ENCODE assay signal across 9 cellular contexts in genomic region chr13:33262069-33262487, GRCh38. TPM values are rescaled to one million over a fixed set of nuclear protein-coding genes. Genes with fewer than 3 reads are reported as not detected.
DNase-seq lines count a peak whose midpoint lies in the region; ATAC-seq and FAIRE-seq lines count a peak whose summit lies in the region.
"Had no signal": no experiment of that assay in that cellular context is flagged by ENCODE, and none has a peak within 500 bp of the region (broad histone marks: within the 10 kb centered on the region; RNA-seq: fewer than 3 reads in every experiment).

No MANE protein-coding gene starts in this region.

- H3K4me1 ChIP-seq in muscle layer of duodenum (ENCODE audit: control insufficient read depth in 1 of 2, insufficient read depth in 2 of 2, low read length in 2 of 2) = peaks cover 34 to 55% of the 10 kb centered on the region in 2 donors

- no peak for FAIRE-seq in GM19239 (lab: Jason Lieb, UNC)

- no peaks in the 10 kb centered on the region for H3K27me3 ChIP-seq in muscle layer of duodenum (ENCODE audit: low read depth, low read length)

- ATAC-seq in esophagus mucosa = peak; percentile 91

- H3K4me3 ChIP-seq in muscle layer of duodenum (ENCODE audit: low read depth in 1 of 2, low read length in 2 of 2) = no peak overlapping the region

- no peaks in the 10 kb centered on the region for H3K36me3 ChIP-seq in muscle layer of duodenum (ENCODE audit: control insufficient read depth in 1 of 2, insufficient read depth in 2 of 2, low read length in 2 of 2)

- H3K9me3 ChIP-seq in muscle layer of duodenum (ENCODE audit: control insufficient read depth in 1 of 2, low read length in 2 of 2) = no peaks in the 10 kb centered on the region

- DNase-seq in COLO668 (lab: John Stamatoyannopoulos, UW; ENCODE audit: unreplicated experiment) (peak; percentile 53), NCI-H69 (lab: John Stamatoyannopoulos, UW) (peak; percentile 83), NCI-H446 treated with DMSO at 0.1 percent for 48 hours (lab: John Stamatoyannopoulos, UW) (no peak), GM19239 (ENCODE audit: insufficient read length, low spot score) (no peak), dedifferentiated amniotic fluid mesenchymal stem cell (ENCODE audit: extremely low spot score) (no peak), T1000 (lab: John Stamatoyannopoulos, UW) (no peak)
- DNase-seq: CD4-positive, alpha-beta T cell had no signal

- peak overlapping the region; percentile 79 for H3K27ac ChIP-seq in muscle layer of duodenum (ENCODE audit: low read length)

RNA-seq across cellular contexts. Expression of gene STARD13, which starts 23.5 kb away (rescaled TPM):
- 2.3 TPM for total RNA-seq in esophagus mucosa
- total RNA-seq: CD4-positive, alpha-beta T cell had no signal

Comparison
In these comparisons a context has a peak if more than half of its experiments do, and no peak if none do; other contexts are left out.
1. DNase-seq: peak in COLO668 (single experiment) and NCI-H69 (single experiment); none in NCI-H446 treated with DMSO at 0.1 percent for 48 hours (single experiment), GM19239 (single experiment), dedifferentiated amniotic fluid mesenchymal stem cell (single experiment) and T1000 (single experiment).